Comparison of ENCODE assay signal across 1 cellular context in genomic region chr9:90442738-90443137, GRCh38.
TF ChIP-seq lines count a peak whose summit lies in the region.

No MANE protein-coding gene starts in this region.

TF ChIP-seq in GM23338, 12 proteins besides CTCF, POLR2A, EP300 and RAD21 (continued from another document):
- TF ChIP-seq ZNF462 (CRISPR knock-in tag; IDR thresholded peaks at IDR 0.05) (no peak), CREB1 (CRISPR knock-in tag; IDR thresholded peaks at IDR 0.05; ENCODE audit: low read depth) (no peak), REST (IDR thresholded peaks at IDR 0.05; ENCODE audit: unreplicated experiment) (no peak), ETS1 (IDR thresholded peaks at IDR 0.05) (no peak), ZNF114 (CRISPR knock-in tag; IDR thresholded peaks at IDR 0.05) (no peak)
